1 cellular context compared by ENCODE assay signal in genomic region chr15:71071529-71071928, GRCh38.
TF ChIP-seq lines count a peak whose summit lies in the region.

No MANE protein-coding gene starts in this region.

TF ChIP-seq in WTC11, 78 proteins besides CTCF, POLR2A, EP300 and RAD21 (continued from another document):
- TF ChIP-seq STAT6 (CRISPR knock-in tag; conservative IDR thresholded peaks at IDR 0.05; ENCODE audit: low read depth) (no peak), PRDM15 (CRISPR knock-in tag; IDR thresholded peaks at IDR 0.05) (no peak), CBFB (CRISPR knock-in tag; IDR thresholded peaks at IDR 0.05; ENCODE audit: low read depth) (no peak), SMAD3 (CRISPR knock-in tag; IDR thresholded peaks at IDR 0.05; ENCODE audit: borderline replicate concordance) (no peak), E2F1 (CRISPR knock-in tag; IDR thresholded peaks at IDR 0.05) (no peak), TEAD1 (CRISPR knock-in tag; IDR thresholded peaks at IDR 0.05) (no peak), NFATC4 (CRISPR knock-in tag; IDR thresholded peaks at IDR 0.05) (no peak), ESRRA (CRISPR knock-in tag; IDR thresholded peaks at IDR 0.05; ENCODE audit: borderline replicate concordance) (no peak)
